8 cellular contexts compared by ENCODE assay signal in the genomic region with DNA sequence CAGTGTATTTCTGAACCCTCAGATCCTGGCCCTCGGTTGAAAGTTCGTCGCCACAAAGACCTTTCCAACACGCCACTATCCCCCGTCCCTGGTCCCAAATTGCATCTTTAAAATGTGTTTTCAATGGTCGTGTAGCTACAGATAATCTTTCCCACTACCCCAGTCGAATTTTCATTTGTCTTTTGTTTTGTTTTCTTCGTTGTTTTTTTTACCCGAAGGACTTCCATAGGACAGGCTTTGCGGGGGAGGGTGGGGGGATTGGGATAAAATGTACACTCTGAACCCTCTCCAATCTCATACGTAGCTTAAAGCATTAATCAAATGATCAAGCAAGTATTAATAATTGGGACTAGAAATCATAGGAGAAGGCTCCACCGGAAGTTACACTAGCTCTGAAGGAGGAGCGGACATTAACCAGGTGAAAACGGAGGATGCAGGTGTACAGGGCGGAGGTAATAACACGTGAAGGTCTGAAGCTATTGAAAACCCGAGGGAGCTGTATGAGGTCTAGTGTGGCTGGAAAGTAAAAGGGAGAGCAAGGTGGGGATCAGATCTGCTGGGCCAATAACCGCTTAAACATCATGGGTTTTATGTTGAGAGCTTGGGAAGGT.
DNase-seq lines count a peak whose midpoint lies in the region; ATAC-seq and TF ChIP-seq lines count a peak whose summit lies in the region.

No MANE protein-coding gene starts in this region.

- H3K27me3 ChIP-seq in mucosa of stomach (ENCODE audit: control insufficient read depth, insufficient read depth, low read length): no peaks in the 10 kb centered on the region

- H3K36me3 ChIP-seq in mucosa of stomach (ENCODE audit: control insufficient read depth, insufficient read depth, low read length): peaks cover 5% of the 10 kb centered on the region

- no peaks in the 10 kb centered on the region for H3K9me3 ChIP-seq in mucosa of stomach (ENCODE audit: control insufficient read depth, low read length)

- H3K4me3 ChIP-seq in cardiac fibroblast (replicated peaks in 1 of 2; ENCODE audit: low read depth in 2 of 2, low read length in 2 of 2) (peak overlapping the region; percentile 42 to 80), mucosa of stomach (ENCODE audit: low read length) (peak overlapping the region; percentile 94)

- no peaks in the 10 kb centered on the region for H3K4me1 ChIP-seq in mucosa of stomach (ENCODE audit: control insufficient read depth, insufficient read depth, low read length)

- no peak for ATAC-seq in GM18907 (IDR thresholded peaks at IDR 0.05; ENCODE audit: unreplicated experiment)

- peak overlapping the region; percentile 97 for H3K9ac ChIP-seq in mucosa of stomach (ENCODE audit: low read length)

- peak; percentile 4 for DNase-seq in activated CD4-positive, alpha-beta T cell treated with anti-CD3 and anti-CD28 coated beads, Interleukin-2, amount 50 U/mL, for 1 hour
- no peak for DNase-seq in activated CD4-positive, alpha-beta T cell treated with anti-CD3 and anti-CD28 coated beads for 1 hour
- peak; percentile 63 for DNase-seq in NCI-H2171 treated with DMSO at 0.1 percent for 48 hours (lab: John Stamatoyannopoulos, UW)
- DNase-seq in cardiac fibroblast (ENCODE audit: low read depth in 2 of 2): no peak
- DNase-seq in nucleus accumbens (lab: John Stamatoyannopoulos, UW): no peak
- no peak for DNase-seq in NCI-H82 (lab: John Stamatoyannopoulos, UW)

- TF ChIP-seq CTCF in cardiac fibroblast (IDR thresholded peaks at IDR 0.05; ENCODE audit: low read depth, low read length): no peak

Comparison
In these comparisons a context has a peak if more than half of its experiments do, and no peak if none do; other contexts are left out.
1. DNase-seq: peak in activated CD4-positive, alpha-beta T cell treated with anti-CD3 and anti-CD28 coated beads, Interleukin-2, amount 50 U/mL, for 1 hour (single experiment) and NCI-H2171 treated with DMSO at 0.1 percent for 48 hours (single experiment); none in activated CD4-positive, alpha-beta T cell treated with anti-CD3 and anti-CD28 coated beads for 1 hour (single experiment), cardiac fibroblast (0 of 2), nucleus accumbens (0 of 56) and NCI-H82 (single experiment).